In the genomic region with DNA sequence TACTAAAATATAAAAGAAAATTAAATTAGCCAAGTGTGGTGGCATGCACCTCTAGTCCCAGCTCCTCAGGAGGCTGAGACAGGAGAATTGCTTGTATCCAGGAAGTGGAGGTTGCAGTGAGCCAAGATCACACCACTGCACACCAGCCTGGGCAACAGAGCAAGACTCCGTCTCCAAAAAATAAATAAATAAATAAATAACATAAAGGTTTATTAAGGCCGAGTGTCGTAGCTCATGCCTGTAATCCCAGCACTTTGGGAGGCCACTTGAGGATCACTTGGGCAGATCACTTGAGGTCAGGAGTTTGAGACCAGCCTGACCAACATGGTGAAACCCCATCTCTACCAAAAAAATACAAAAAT, we compare ENCODE assay signal across 6 cellular contexts. TPM values are rescaled to one million over a fixed set of nuclear protein-coding genes. Genes with fewer than 3 reads are reported as not detected.
DNase-seq lines count a peak whose midpoint lies in the region; ATAC-seq, FAIRE-seq and TF ChIP-seq lines count a peak whose summit lies in the region.
"Not testable (repeated sequence)": the region's sequence is repeated elsewhere in the genome, so short reads cannot be mapped to it uniquely, and the experiment has no call there.

No MANE protein-coding gene starts in this region.

- not testable (repeated sequence) for H3K36me3 ChIP-seq in hepatocyte (replicated peaks; ENCODE audit: insufficient read depth, low read depth)
- H3K36me3 ChIP-seq in lower lobe of right lung (peaks cover 83% of the 10 kb centered on the region), upper lobe of right lung (peaks cover 68% of the 10 kb centered on the region)

- not testable (repeated sequence) for H3K79me2 ChIP-seq in hepatocyte

- not testable (repeated sequence) for DNase-seq in A549 (ENCODE audit: low read depth in 1 of 2, low spot score in 1 of 2); hepatocyte (ENCODE audit: low spot score); lower lobe of right lung; upper lobe of right lung
- peak; percentile 6 for DNase-seq in posterior vena cava (ENCODE audit: low spot score)

- not testable (repeated sequence) for TF ChIP-seq RAD21 in A549 (conservative IDR thresholded peaks at IDR 0.05 in 1 of 2, IDR thresholded peaks at IDR 0.05 in 1 of 2)

- H2AFZ ChIP-seq in hepatocyte: not testable (repeated sequence)

- intact Hi-C loops in lower lobe of right lung (cut with DNase I); posterior vena cava (cut with DNase I); upper lobe of right lung (cut with DNase I): not testable (repeated sequence)

- H3K4me3 ChIP-seq in A549, hepatocyte, lower lobe of right lung, upper lobe of right lung: not testable (repeated sequence)

- not testable (repeated sequence) for H3K9me2 ChIP-seq in hepatocyte (replicated peaks; ENCODE audit: insufficient read depth)

- not testable (repeated sequence) for H4K20me1 ChIP-seq in hepatocyte (ENCODE audit: insufficient read depth, poor library complexity, severe bottlenecking)

- ATAC-seq in A549, lower lobe of right lung, upper lobe of right lung: not testable (repeated sequence)

- CTCF ChIA-PET in A549 (lab: Yijun Ruan, JAX): interaction anchor here (1.3 to 3.4 kb wide), 4 partner anchors 12 to 31 kb away, joined by 3 to 19 read pairs (median 6); a partner anchor contains a TSS

- not testable (repeated sequence) for H3K27me3 ChIP-seq in hepatocyte; lower lobe of right lung (ENCODE audit: low read depth); upper lobe of right lung

- POLR2A ChIA-PET in A549 (lab: Yijun Ruan, JAX): interaction anchor here (0.9 to 2.2 kb wide), 3 partner anchors 12 to 16 kb away, joined by 3 to 12 read pairs (median 3); a partner anchor contains a TSS

- not testable (repeated sequence) for TF ChIP-seq EP300 in A549 (IDR thresholded peaks at IDR 0.05)

- not testable (repeated sequence) for FAIRE-seq in A549 (lab: Jason Lieb, UNC)

- H3K4me1 ChIP-seq in A549: peaks cover 41% of the 10 kb centered on the region
- H3K4me1 ChIP-seq in hepatocyte (ENCODE audit: insufficient read depth); lower lobe of right lung; upper lobe of right lung: not testable (repeated sequence)

- 91% methylated on average over 3 of the region's 3 CpGs for WGBS in A549 (ENCODE audit: missing lambda C conversion rate)
- 97% methylated on average over 3 of the region's 3 CpGs for WGBS in hepatocyte (ENCODE audit: low lambda C conversion rate, missing lambda C conversion rate)

- H3K27ac ChIP-seq in A549 (peak overlapping the region; percentile 23 to 56; a peak in 4 of 6 replicates), VCaP (peak overlapping the region; percentile 30; the same call in 1 of the 2 replicates), hepatocyte (peak overlapping the region; percentile 13), lower lobe of right lung (peak overlapping the region; percentile 19), upper lobe of right lung (peak overlapping the region; percentile 36)

- not testable (repeated sequence) for TF ChIP-seq CTCF in A549 (IDR thresholded peaks at IDR 0.05); VCaP (conservative IDR thresholded peaks at IDR 0.05); hepatocyte (IDR thresholded peaks at IDR 0.05; ENCODE audit: poor library complexity); lower lobe of right lung (IDR thresholded peaks at IDR 0.05); upper lobe of right lung (IDR thresholded peaks at IDR 0.05)

- TF ChIP-seq POLR2A in A549 (IDR thresholded peaks at IDR 0.05; ENCODE audit: low read length): not testable (repeated sequence)

- H3K4me2 ChIP-seq in A549: peak overlapping the region; percentile 55
- not testable (repeated sequence) for H3K4me2 ChIP-seq in hepatocyte

- H3K9me3 ChIP-seq in A549; hepatocyte (ENCODE audit: low read depth); lower lobe of right lung; upper lobe of right lung: not testable (repeated sequence)

TF ChIP-seq in A549, 52 proteins besides CTCF, POLR2A, EP300 and RAD21:
- peak; percentile 37; the same call in 1 of the 2 replicates for TF ChIP-seq CHD4 (IDR thresholded peaks at IDR 0.05; ENCODE audit: borderline replicate concordance)

RNA-seq across cellular contexts. Expression of a gene that starts 16.4 kb away (rescaled TPM):
- polyA plus RNA-seq in A549 (2011; rRNA removed): 45.2 and 68.6 TPM in 2 replicates
- 44.6 and 62.3 TPM in 2 replicates for polyA plus RNA-seq in A549 (2012; cell fraction: cytosol; rRNA removed)
- 74.4 and 108 TPM in 2 replicates for polyA plus RNA-seq in A549 (2012; cell fraction: nucleus; rRNA removed)
- polyA plus RNA-seq in A549 (2017; fragmentation: RNase III; extraction: RNeasy Plus Mini Kit Qiagen cat#74134 plus additional on column Dnase treatment): 25.2 to 30.8 TPM (median 30.4 TPM) in 3 replicates
- 70.7 and 82.2 TPM in 2 replicates for polyA minus RNA-seq in A549 (2011; rRNA and poly(A)+ RNA removed)
- 19.0 and 26.5 TPM in 2 replicates for total RNA-seq in hepatocyte
- polyA plus RNA-seq in hepatocyte: 23.1 and 25.2 TPM in 2 replicates
- 19.5 TPM for total RNA-seq in lower lobe of right lung
- 10 to 100 TPM in 1 of 2 donors, 1 to 10 TPM in 1; 9.9 to 11.1 TPM for total RNA-seq in posterior vena cava
- total RNA-seq in upper lobe of right lung: 15.3 TPM

RNA-seq across cellular contexts. Expression of a gene that starts 16.7 kb away (rescaled TPM):
- polyA plus RNA-seq in A549 (2011; rRNA removed) (75.2 and 78.0 TPM in 2 replicates), A549 (2017; fragmentation: RNase III; extraction: RNeasy Plus Mini Kit Qiagen cat#74134 plus additional on column Dnase treatment) (58.1 to 60.0 TPM (median 58.6 TPM) in 3 replicates), hepatocyte (44.5 and 48.6 TPM in 2 replicates)
- 44.6 and 58.7 TPM in 2 replicates for polyA plus RNA-seq in A549 (2012; cell fraction: cytosol; rRNA removed)
- 67.0 and 70.2 TPM in 2 replicates for polyA plus RNA-seq in A549 (2012; cell fraction: nucleus; rRNA removed)
- 41.5 and 46.0 TPM in 2 replicates for polyA minus RNA-seq in A549 (2011; rRNA and poly(A)+ RNA removed)
- total RNA-seq in hepatocyte (107 TPM in 2 replicates), lower lobe of right lung (39.1 TPM), posterior vena cava (10 to 100 TPM; 37.3 to 37.4 TPM), upper lobe of right lung (42.3 TPM)

RNA-seq across cellular contexts. Expression of a gene that starts 30.5 kb away (rescaled TPM):
- polyA plus RNA-seq in A549 (2011; rRNA removed) (56.9 and 57.9 TPM in 2 replicates), A549 (2017; fragmentation: RNase III; extraction: RNeasy Plus Mini Kit Qiagen cat#74134 plus additional on column Dnase treatment) (29.9 to 33.1 TPM (median 32.7 TPM) in 3 replicates), hepatocyte (73.1 and 76.6 TPM in 2 replicates)
- 25.6 and 31.0 TPM in 2 replicates for polyA plus RNA-seq in A549 (2012; cell fraction: cytosol; rRNA removed)
- 47.8 and 53.9 TPM in 2 replicates for polyA plus RNA-seq in A549 (2012; cell fraction: nucleus; rRNA removed)
- 41.6 and 45.3 TPM in 2 replicates for polyA minus RNA-seq in A549 (2011; rRNA and poly(A)+ RNA removed)
- total RNA-seq in hepatocyte (42.4 and 56.4 TPM in 2 replicates), lower lobe of right lung (204 TPM), posterior vena cava (10 to 100 TPM; 42.0 to 59.7 TPM), upper lobe of right lung (161 TPM)

RNA-seq across cellular contexts. Expression of a gene that starts 55.3 kb away (rescaled TPM):
- polyA plus RNA-seq in A549 (2011; rRNA removed) (160 and 277 TPM in 2 replicates), A549 (2017; fragmentation: RNase III; extraction: RNeasy Plus Mini Kit Qiagen cat#74134 plus additional on column Dnase treatment) (162 to 168 TPM (median 167 TPM) in 3 replicates), hepatocyte (218 and 243 TPM in 2 replicates)
- polyA plus RNA-seq in A549 (2012; cell fraction: cytosol; rRNA removed): 232 and 264 TPM in 2 replicates
- 116 and 154 TPM in 2 replicates for polyA plus RNA-seq in A549 (2012; cell fraction: nucleus; rRNA removed)
- 20.4 and 24.2 TPM in 2 replicates for polyA minus RNA-seq in A549 (2011; rRNA and poly(A)+ RNA removed)
- total RNA-seq in hepatocyte (119 and 135 TPM in 2 replicates), lower lobe of right lung (56.5 TPM), posterior vena cava (10 to 100 TPM; 56.1 to 61.0 TPM), upper lobe of right lung (49.2 TPM)
